ENCODE assay signal across 8 cellular contexts in the genomic region with DNA sequence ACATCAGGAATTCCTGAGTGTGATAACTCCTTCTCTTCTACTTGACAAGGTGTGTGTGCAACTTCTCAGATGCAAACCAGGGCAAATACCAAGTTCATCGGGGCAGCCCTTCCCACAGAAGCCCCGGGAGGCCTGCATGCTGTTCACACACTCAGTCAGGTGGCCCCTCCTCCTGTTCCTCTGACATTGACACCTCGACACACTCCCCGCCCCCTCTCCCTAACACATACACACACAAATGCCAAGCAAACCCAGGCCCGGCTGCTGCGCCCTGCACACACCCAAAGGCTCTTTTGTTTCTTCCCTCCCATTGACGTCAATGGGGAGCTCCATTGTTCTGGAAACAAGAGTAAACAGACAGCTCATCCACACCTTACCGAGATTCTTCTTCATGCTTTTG. TPM values are rescaled to one million over a fixed set of nuclear protein-coding genes. Genes with fewer than 3 reads are reported as not detected.
DNase-seq lines count a peak whose midpoint lies in the region; ATAC-seq and TF ChIP-seq lines count a peak whose summit lies in the region.

No MANE protein-coding gene starts in this region.

- no peak overlapping the region for H3K27ac ChIP-seq in CD8-positive, alpha-beta T cell (ENCODE audit: low read depth, low read length)
- H3K27ac ChIP-seq in right cardiac atrium (ENCODE audit: low read length) (no peak overlapping the region), osteoblast (ENCODE audit: low read depth, low read length) (no peak overlapping the region)

- peaks cover 35% of the 10 kb centered on the region for H3K4me1 Mint-ChIP-seq in CD8-positive, alpha-beta T cell (ENCODE audit: low read depth)

- no peak for TF ChIP-seq CTCF in CD8-positive, alpha-beta T cell (IDR thresholded peaks at IDR 0.05)
- no peak for TF ChIP-seq CTCF in osteoblast (IDR thresholded peaks at IDR 0.05; ENCODE audit: extremely low read depth, low read depth, low read length)
- no peak for TF ChIP-seq CTCF in omental fat pad (IDR thresholded peaks at IDR 0.05)

- no peak overlapping the region for H2AFZ ChIP-seq in osteoblast (ENCODE audit: low read length)

- H3K9me3 ChIP-seq in CD8-positive, alpha-beta T cell (ENCODE audit: low read length), result no peaks in the 10 kb centered on the region
- H3K9me3 ChIP-seq in right cardiac atrium (ENCODE audit: control insufficient read depth, low read length), result no peaks in the 10 kb centered on the region
- H3K9me3 ChIP-seq in osteoblast (ENCODE audit: low read depth, low read length), result no peaks in the 10 kb centered on the region

- no peaks in the 10 kb centered on the region for H3K36me3 ChIP-seq in CD8-positive, alpha-beta T cell (ENCODE audit: insufficient read depth, low read length)
- no peaks in the 10 kb centered on the region for H3K36me3 ChIP-seq in osteoblast (ENCODE audit: insufficient read depth, low read length)

- intact Hi-C loops in CD8-positive, alpha-beta T cell (cut with DNase I, micrococcal nuclease), result no loop called here
- intact Hi-C loops in right cardiac atrium (cut with DNase I), result no loop called here

- no peaks in the 10 kb centered on the region for H3K27me3 ChIP-seq in CD8-positive, alpha-beta T cell (ENCODE audit: insufficient read depth, low read length)
- H3K27me3 ChIP-seq in right cardiac atrium (ENCODE audit: control insufficient read depth, insufficient read depth) (no peaks in the 10 kb centered on the region), osteoblast (ENCODE audit: insufficient read depth, low read length) (peaks cover 6% of the 10 kb centered on the region)

- H3K4me2 ChIP-seq in osteoblast (ENCODE audit: insufficient read depth, low read length), result no peak overlapping the region

- CTCF ChIA-PET in CD8-positive, alpha-beta T cell (lab: Charles Lee), result no interaction called here

- 43% methylated on average over 8 of the region's 8 CpGs for WGBS in right cardiac atrium

- H3K79me2 ChIP-seq in osteoblast (ENCODE audit: insufficient read depth, low read length), result peaks cover 7% of the 10 kb centered on the region

- H3K27ac Mint-ChIP-seq in CD8-positive, alpha-beta T cell, result peak overlapping the region; percentile 96

- peak; percentile 6 for ATAC-seq in CD8-positive, alpha-beta T cell
- peak in 1 of 2 donors; percentile 52 for ATAC-seq in right cardiac atrium
- ATAC-seq in GM18868 (IDR thresholded peaks at IDR 0.05; ENCODE audit: unreplicated experiment), result no peak
- no peak for ATAC-seq in omental fat pad (ENCODE audit: low FRiP score)

- H3K27me3 Mint-ChIP-seq in CD8-positive, alpha-beta T cell (ENCODE audit: low read depth), result no peaks in the 10 kb centered on the region

- H3K4me3 ChIP-seq in CD8-positive, alpha-beta T cell (ENCODE audit: low read depth, low read length), result no peak overlapping the region
- H3K4me3 ChIP-seq in right cardiac atrium (ENCODE audit: low read length), result no peak overlapping the region
- H3K4me3 ChIP-seq in osteoblast (ENCODE audit: insufficient read depth, low read length), result no peak overlapping the region

- H3K4me1 ChIP-seq in CD8-positive, alpha-beta T cell (ENCODE audit: insufficient read depth, low read length), result peaks cover 25% of the 10 kb centered on the region
- H3K4me1 ChIP-seq in right cardiac atrium (ENCODE audit: control insufficient read depth, insufficient read depth, low read length) (peaks cover 4% of the 10 kb centered on the region), osteoblast (ENCODE audit: insufficient read depth, low read length) (peaks cover 39% of the 10 kb centered on the region)

- peak in 5 of 7 experiments; percentile 22 to 83 (median 44) for DNase-seq in CD8-positive, alpha-beta T cell
- DNase-seq in NCI-H146 treated with DMSO at 0.1 percent for 48 hours (lab: John Stamatoyannopoulos, UW; ENCODE audit: unreplicated experiment), result peak; percentile 78
- DNase-seq in activated T-cell treated with anti-CD3 and anti-CD28 coated beads for 48 hours (ENCODE audit: low read depth), result peak; percentile 14
- DNase-seq in right cardiac atrium, result peak; percentile 65 to 75 (median 75)
- DNase-seq in stimulated activated CD8-positive, alpha-beta memory T cell treated with anti-CD3 and anti-CD28 coated beads, Interleukin-12 subunit alpha, Interleukin-12 subunit beta, amount 100 ng/mL, for 4 hours (ENCODE audit: low read depth), result peak; percentile 24
- no peak for DNase-seq in osteoblast (ENCODE audit: insufficient read length, low spot score, missing footprints)
- DNase-seq in omental fat pad (ENCODE audit: low spot score), result no peak

- peaks cover 3% of the 10 kb centered on the region for H3K36me3 Mint-ChIP-seq in CD8-positive, alpha-beta T cell

- H3K4me3 Mint-ChIP-seq in CD8-positive, alpha-beta T cell, result peak overlapping the region; percentile 91

- POLR2A ChIA-PET in CD8-positive, alpha-beta T cell (lab: Charles Lee), result interaction anchor here (2.2 kb wide), 1 partner anchor 11 kb away, joined by 6 read pairs; no protein-coding TSS in a partner anchor

- no peaks in the 10 kb centered on the region for H4K20me1 ChIP-seq in osteoblast (ENCODE audit: insufficient read depth, low read length)

- no peaks in the 10 kb centered on the region for H3K9me3 Mint-ChIP-seq in CD8-positive, alpha-beta T cell

RNA-seq across cellular contexts. Expression of a gene that starts 1.7 kb away (rescaled TPM):
- total RNA-seq in CD8-positive, alpha-beta T cell, result 10 to 100 TPM; 43.9 to 45.7 TPM
- total RNA-seq in right cardiac atrium, result 1 to 10 TPM; 5.0 to 7.2 (median 6.4) TPM
- polyA plus RNA-seq in right cardiac atrium, result 3.8 TPM
- total RNA-seq in osteoblast, result 7.4 and 9.4 TPM in 2 replicates
- 10 to 100 TPM in 3 of 4 donors, 1 to 10 TPM in 1; 5.3 to 36.4 (median 15.4) TPM for total RNA-seq in omental fat pad

RNA-seq across cellular contexts. Expression of a gene that starts 30.2 kb away (rescaled TPM):
- total RNA-seq in CD8-positive, alpha-beta T cell, result 1 to 10 TPM; 6.1 to 8.6 TPM
- total RNA-seq in right cardiac atrium (10 to 100 TPM; 13.1 to 19.9 (median 17.2) TPM), osteoblast (7.6 and 8.5 TPM in 2 replicates), omental fat pad (10 to 100 TPM in 3 of 4 donors, 1 to 10 TPM in 1; 8.4 to 15.9 (median 12.5) TPM)
- polyA plus RNA-seq in right cardiac atrium, result 6.3 TPM

RNA-seq across cellular contexts. Expression of a gene that starts 50.2 kb away (rescaled TPM):
- 1 to 10 TPM in 1 of 2 experiments, under 1 TPM in 1; 0.98 to 1.5 TPM for total RNA-seq in CD8-positive, alpha-beta T cell
- total RNA-seq in right cardiac atrium, result 1 to 10 TPM; 3.4 to 6.1 (median 4.6) TPM
- polyA plus RNA-seq in right cardiac atrium, result 6.0 TPM
- total RNA-seq in osteoblast, result 1.8 and 4.0 TPM in 2 replicates
- total RNA-seq in omental fat pad, result 1 to 10 TPM; 5.3 to 9.1 (median 5.6) TPM

Comparison
In these comparisons a context has a peak if more than half of its experiments do, and no peak if none do; other contexts are left out.
1. DNase-seq: peak in CD8-positive, alpha-beta T cell (5 of 7), NCI-H146 treated with DMSO at 0.1 percent for 48 hours (single experiment), activated T-cell treated with anti-CD3 and anti-CD28 coated beads for 48 hours (single experiment), right cardiac atrium (3 of 3) and stimulated activated CD8-positive, alpha-beta memory T cell treated with anti-CD3 and anti-CD28 coated beads, Interleukin-12 subunit alpha, Interleukin-12 subunit beta, amount 100 ng/mL, for 4 hours (single experiment); none in osteoblast (single experiment) and omental fat pad (single experiment).